Comparison of ENCODE assay signal across 8 cellular contexts in genomic region chr19:35141627-35142401, GRCh38. TPM values are rescaled to one million over a fixed set of nuclear protein-coding genes. Genes with fewer than 3 reads are reported as not detected.
DNase-seq lines count a peak whose midpoint lies in the region; ATAC-seq, FAIRE-seq and TF ChIP-seq lines count a peak whose summit lies in the region.

No MANE protein-coding gene starts in this region.

- H3K4me1 Mint-ChIP-seq in stimulated activated naive CD8-positive, alpha-beta T cell treated with anti-CD3 and anti-CD28 coated beads, Interleukin-15, Interleukin-2, amounts not matched to agents 100 ng/mL and 50 ng/mL, for 24 hours (ENCODE audit: low read depth) = peaks cover 26% of the 10 kb centered on the region

- H3K9me3 Mint-ChIP-seq in stimulated activated naive CD8-positive, alpha-beta T cell treated with anti-CD3 and anti-CD28 coated beads, Interleukin-15, Interleukin-2, amounts not matched to agents 100 ng/mL and 50 ng/mL, for 24 hours = no peaks in the 10 kb centered on the region

- CTCF ChIA-PET in Panc1 (lab: Charles Lee) = interaction anchor here (0.6 to 1.4 kb wide), 8 partner anchors 11 to 370 kb away, joined by 3 to 9 read pairs (median 7); partner anchors contain the start of gene FXYD5

- POLR2A ChIA-PET in Panc1 (lab: Charles Lee) = interaction anchor here (0.5 to 0.6 kb wide), 2 partner anchors 9 to 134 kb away, joined by 3 read pairs; no protein-coding TSS in a partner anchor

- H3K27me3 Mint-ChIP-seq in stimulated activated naive CD8-positive, alpha-beta T cell treated with anti-CD3 and anti-CD28 coated beads, Interleukin-15, Interleukin-2, amounts not matched to agents 100 ng/mL and 50 ng/mL, for 24 hours = peaks cover 4% of the 10 kb centered on the region

- H3K27ac ChIP-seq in Panc1 (ENCODE audit: low read length) (no peak overlapping the region), esophagus squamous epithelium (peak overlapping the region in 2 of 4 donors; percentile 53 to 63), kidney (ENCODE audit: low read depth in 2 of 2, low read length in 2 of 2) (no peak overlapping the region)

- in situ Hi-C loops in Panc1 (cut with HindIII; ENCODE audit: low pct_unique_long_range_greater_than_20kb, low sequenced_read_pairs) = no loop called here

- H3K36me3 Mint-ChIP-seq in stimulated activated naive CD8-positive, alpha-beta T cell treated with anti-CD3 and anti-CD28 coated beads, Interleukin-15, Interleukin-2, amounts not matched to agents 100 ng/mL and 50 ng/mL, for 24 hours (ENCODE audit: low read depth) = no peaks in the 10 kb centered on the region

- no peak for FAIRE-seq in kidney (lab: Jason Lieb, UNC)

- intact Hi-C loops in Panc1 (cut with micrococcal nuclease; ENCODE audit: unreplicated experiment) (no loop called here), esophagus squamous epithelium (cut with DNase I) (loop anchor here (5.0 kb wide), 2 partner anchors 75 to 130 kb away; no protein-coding TSS in a partner anchor), kidney (cut with DNase I) (no loop called here)

- WGBS in esophagus squamous epithelium, 2 donors = 11 to 22% methylated on average over 17 to 18 of the region's 23 CpGs

- H3K9ac ChIP-seq in kidney (ENCODE audit: low read length in 2 of 2) = no peak overlapping the region

- no TSS peak for BruUV-seq in Panc1 (replicated peaks; lab: Mats Ljungman, UMichigan)

- no peak for ATAC-seq in Panc1

- H3K27ac Mint-ChIP-seq in stimulated activated naive CD8-positive, alpha-beta T cell treated with anti-CD3 and anti-CD28 coated beads, Interleukin-15, Interleukin-2, amounts not matched to agents 100 ng/mL and 50 ng/mL, for 24 hours = peak overlapping the region; percentile 76

- H3K4me1 ChIP-seq in Panc1 (ENCODE audit: control insufficient read depth, insufficient read depth, low read length) = peaks cover 13% of the 10 kb centered on the region
- H3K4me1 ChIP-seq in esophagus squamous epithelium = peaks cover 26 to 65% (median 32%) of the 10 kb centered on the region in 3 donors
- peaks cover 0 to 14% of the 10 kb centered on the region in 2 donors for H3K4me1 ChIP-seq in kidney (ENCODE audit: control insufficient read depth in 1 of 2, insufficient read depth in 1 of 2, low read depth in 1 of 2, low read length in 2 of 2)

- H3K36me3 ChIP-seq in Panc1 (ENCODE audit: control insufficient read depth, insufficient read depth, low read length) (no peaks in the 10 kb centered on the region; the same call in none of the 2 replicates), esophagus squamous epithelium (no peaks in the 10 kb centered on the region), kidney (ENCODE audit: control insufficient read depth in 1 of 2, insufficient read depth in 2 of 2, low read length in 2 of 2) (no peaks in the 10 kb centered on the region)

- peak overlapping the region; percentile 84 for H3K4me3 Mint-ChIP-seq in stimulated activated naive CD8-positive, alpha-beta T cell treated with anti-CD3 and anti-CD28 coated beads, Interleukin-15, Interleukin-2, amounts not matched to agents 100 ng/mL and 50 ng/mL, for 24 hours

- peak overlapping the region; percentile 12 to 31; a peak in 3 of 4 replicates for H3K4me3 ChIP-seq in Panc1 (ENCODE audit: low read depth in 2 of 2, low read length in 2 of 2)
- H3K4me3 ChIP-seq in esophagus squamous epithelium = peak overlapping the region in 3 of 4 donors; percentile 22 to 53 (median 26)
- H3K4me3 ChIP-seq in kidney (ENCODE audit: low read length in 2 of 2) = no peak overlapping the region

- no peak for TF ChIP-seq POLR2A in esophagus squamous epithelium (IDR thresholded peaks at IDR 0.05)

- peak; percentile 62 for DNase-seq in NCI-H748 (lab: John Stamatoyannopoulos, UW; ENCODE audit: unreplicated experiment)
- no peak for DNase-seq in NCI-H748 treated with DMSO at 0.1 percent for 48 hours (lab: John Stamatoyannopoulos, UW)
- DNase-seq in Panc1 (ENCODE audit: low read depth, low spot score) = no peak
- no peak for DNase-seq in esophagus squamous epithelium (lab: John Stamatoyannopoulos, UW)
- no peak for DNase-seq in kidney
- no peak for DNase-seq in NCI-H1436 (lab: John Stamatoyannopoulos, UW)
- DNase-seq in GM19240 (ENCODE audit: insufficient read length, low spot score) = no peak

- H3K9me3 ChIP-seq in Panc1 (ENCODE audit: control insufficient read depth, insufficient read depth, low read depth, low read length) = no peaks in the 10 kb centered on the region
- no peaks in the 10 kb centered on the region for H3K9me3 ChIP-seq in esophagus squamous epithelium
- no peaks in the 10 kb centered on the region for H3K9me3 ChIP-seq in kidney (ENCODE audit: control insufficient read depth in 1 of 2, low read length in 2 of 2)

- peaks cover 19% of the 10 kb centered on the region for H3K27me3 ChIP-seq in Panc1 (ENCODE audit: control insufficient read depth, insufficient read depth, low read length)
- H3K27me3 ChIP-seq in esophagus squamous epithelium = peaks cover 0 to 38% (median 9%) of the 10 kb centered on the region in 4 donors

- peak; percentile 47 for TF ChIP-seq CTCF in Panc1 (IDR thresholded peaks at IDR 0.05)
- no peak for TF ChIP-seq CTCF in esophagus squamous epithelium (IDR thresholded peaks at IDR 0.05)
- TF ChIP-seq CTCF in kidney (IDR thresholded peaks at IDR 0.05; ENCODE audit: borderline replicate concordance, extremely low read depth, insufficient read depth) = no peak

RNA-seq across cellular contexts. Expression of gene FXYD7, which starts 1.2 kb away (rescaled TPM):
- not detected for total RNA-seq in Panc1 (2021; ENCODE audit: unreplicated experiment)
- not detected for polyA plus RNA-seq in Panc1 (2012; ENCODE audit: insufficient read length)
- total RNA-seq in esophagus squamous epithelium = not detected
- 0.94 TPM for total RNA-seq in kidney
- not detected for polyA plus RNA-seq in kidney (ENCODE audit: insufficient read depth, low read depth, low replicate concordance)

RNA-seq across cellular contexts. Expression of gene FXYD1, which starts 3.2 kb away (rescaled TPM):
- total RNA-seq in Panc1 (2021; ENCODE audit: unreplicated experiment) = not detected
- polyA plus RNA-seq in Panc1 (2012; ENCODE audit: insufficient read length) = not detected
- total RNA-seq in esophagus squamous epithelium = 10 to 100 TPM in 2 of 4 donors, 1 to 10 TPM in 1, not detected in 1; 3.9 to 29.9 (median 10.1) TPM
- total RNA-seq in kidney = 31.8 TPM
- 39.0 TPM for polyA plus RNA-seq in kidney (ENCODE audit: insufficient read depth, low read depth, low replicate concordance)

RNA-seq across cellular contexts. Expression of gene LGI4, which starts 7.0 kb away (rescaled TPM):
- 0.18 TPM for total RNA-seq in Panc1 (2021; ENCODE audit: unreplicated experiment)
- polyA plus RNA-seq in Panc1 (2012; ENCODE audit: insufficient read length) = 0.11 TPM
- total RNA-seq in esophagus squamous epithelium = 1 to 10 TPM; 1.3 to 8.2 (median 1.6) TPM
- 7.5 TPM for total RNA-seq in kidney
- polyA plus RNA-seq in kidney (ENCODE audit: insufficient read depth, low read depth, low replicate concordance) = 5.1 TPM

RNA-seq across cellular contexts. Expression of gene FXYD5, which starts 12.7 kb away (rescaled TPM):
- total RNA-seq in Panc1 (2021; ENCODE audit: unreplicated experiment) = 33.6 TPM
- 44.4 TPM for polyA plus RNA-seq in Panc1 (2012; ENCODE audit: insufficient read length)
- 100 to 1,000 TPM in 1 of 4 donors, 10 to 100 TPM in 3; 39.3 to 146 (median 45.7) TPM for total RNA-seq in esophagus squamous epithelium
- 84.5 TPM for total RNA-seq in kidney
- polyA plus RNA-seq in kidney (ENCODE audit: insufficient read depth, low read depth, low replicate concordance) = 41.9 TPM

RNA-seq across cellular contexts. Expression of gene FXYD3, which starts 26.2 kb away (rescaled TPM):
- total RNA-seq in Panc1 (2021; ENCODE audit: unreplicated experiment) = not detected
- not detected for polyA plus RNA-seq in Panc1 (2012; ENCODE audit: insufficient read length)
- total RNA-seq in esophagus squamous epithelium = 100 to 1,000 TPM; 282 to 837 (median 489) TPM
- 33.7 TPM for total RNA-seq in kidney
- 26.4 TPM for polyA plus RNA-seq in kidney (ENCODE audit: insufficient read depth, low read depth, low replicate concordance)

Comparison
In these comparisons a context has a peak if more than half of its experiments do, and no peak if none do; other contexts are left out.
1. H3K4me3 ChIP-seq: peak in Panc1 (2 of 2) and esophagus squamous epithelium (3 of 4); none in kidney (0 of 2).